ENCODE assay signal across 20 cellular contexts in the genomic region with DNA sequence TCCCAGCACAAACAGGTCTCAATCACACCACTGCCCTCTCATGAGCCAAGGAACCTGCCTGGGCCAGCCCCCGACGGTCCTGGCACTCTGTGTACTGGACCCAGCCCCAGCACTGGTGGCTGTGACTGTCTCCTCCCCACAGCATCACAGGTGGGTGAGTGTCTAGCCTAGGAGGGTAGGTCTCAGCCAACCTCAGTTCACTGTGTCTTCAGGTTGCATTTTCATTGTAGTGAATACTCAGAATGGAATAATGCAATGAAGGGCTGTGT.
A peak's percentile ranks its signal among the peaks of the same experiment; 100 is the strongest.
DNase-seq lines count a peak whose midpoint lies in the region; ATAC-seq lines count a peak whose summit lies in the region.
"Had no signal": no experiment of that assay in that cellular context is flagged by ENCODE, and none has a peak within 500 bp of the region (broad histone marks: within the 10 kb centered on the region; RNA-seq: fewer than 3 reads in every experiment).

No MANE protein-coding gene starts in this region.

- no peaks in the 10 kb centered on the region for H3K9me3 ChIP-seq in SJCRH30 (replicated peaks)
- no peaks in the 10 kb centered on the region for H3K9me3 ChIP-seq in neuronal stem cell (replicated peaks in 1 of 2; ENCODE audit: control insufficient read depth in 2 of 2, insufficient read depth in 1 of 2, low read depth in 1 of 2, low read length in 2 of 2)
- H3K9me3 ChIP-seq: A549; BE2C; BLaER1 treated with 17β-estradiol and CSF1 and Interleukin-3, amounts not matched to agents 10 nM and 100 nM; Caco-2 had no signal

- H3K23ac ChIP-seq in neuronal stem cell (ENCODE audit: low read depth, low read length, poor library complexity) = no peak overlapping the region

- no peak overlapping the region for H3K9ac ChIP-seq in neuronal stem cell (ENCODE audit: low read depth, low read length, poor library complexity)
- H3K9ac ChIP-seq: BLaER1 treated with 17β-estradiol and CSF1 and Interleukin-3, amounts not matched to agents 10 nM and 100 nM had no signal

- H2BK15ac ChIP-seq in neuronal stem cell (ENCODE audit: low read length) = no peak overlapping the region

- H2BK12ac ChIP-seq in neuronal stem cell (ENCODE audit: low read length) = no peak overlapping the region

- H2BK5ac ChIP-seq in neuronal stem cell (ENCODE audit: low read length) = no peak overlapping the region

- H3K4me1 ChIP-seq in SJCRH30 = peaks cover 33% of the 10 kb centered on the region
- peaks cover 0 to 4% of the 10 kb centered on the region in 2 donors for H3K4me1 ChIP-seq in neuronal stem cell (ENCODE audit: control insufficient read depth in 2 of 2, insufficient read depth in 1 of 2, low read depth in 1 of 2, low read length in 2 of 2)
- H3K4me1 ChIP-seq: A549, BE2C had no signal

- H3K27ac ChIP-seq in SJCRH30 = peak overlapping the region; percentile 66; the same call in 1 of the 2 replicates
- H3K27ac ChIP-seq in neuronal stem cell (replicated peaks; ENCODE audit: low read length) = no peak overlapping the region
- H3K27ac ChIP-seq: A549; BLaER1 treated with 17β-estradiol and CSF1 and Interleukin-3, amounts not matched to agents 10 nM and 100 nM had no signal

- no peaks in the 10 kb centered on the region for H3K27me3 ChIP-seq in SJCRH30
- no peaks in the 10 kb centered on the region for H3K27me3 ChIP-seq in neuronal stem cell (ENCODE audit: control insufficient read depth in 3 of 3, insufficient read depth in 3 of 3, low read depth in 1 of 3, low read length in 3 of 3)
- H3K27me3 ChIP-seq: BE2C; BLaER1 treated with 17β-estradiol and CSF1 and Interleukin-3, amounts not matched to agents 10 nM and 100 nM had no signal

- H4K91ac ChIP-seq in neuronal stem cell (ENCODE audit: low read depth, low read length, poor library complexity) = no peak overlapping the region

- H3K79me1 ChIP-seq in neuronal stem cell (ENCODE audit: low read depth, low read length) = no peaks in the 10 kb centered on the region

- no peak overlapping the region for H4K8ac ChIP-seq in neuronal stem cell (ENCODE audit: low read depth, low read length)

- no CpG with 5 or more reads among the region's 2 CpGs for WGBS in neuronal stem cell (ENCODE audit: extremely low coverage in 2 of 2, insufficient read length in 2 of 2, insufficient replicate concordance in 1 of 2), 2 donors

- ATAC-seq in left lobe of liver = no peak
- no peak for ATAC-seq in HG03025 (IDR thresholded peaks at IDR 0.05; ENCODE audit: low FRiP score, unreplicated experiment)
- ATAC-seq: A549 had no signal

- H2AK5ac ChIP-seq in neuronal stem cell (ENCODE audit: low read depth, low read length) = no peak overlapping the region

- H3K4me3 ChIP-seq in SJCRH30 (no peak overlapping the region), neuronal stem cell (ENCODE audit: low read length in 2 of 2) (no peak overlapping the region)
- H3K4me3 ChIP-seq: A549; BLaER1 treated with 17β-estradiol and CSF1 and Interleukin-3, amounts not matched to agents 10 nM and 100 nM had no signal

- H2AFZ ChIP-seq in neuronal stem cell (ENCODE audit: low read length) = no peak overlapping the region

- DNase-seq in SJCRH30 (no peak), ecto neural progenitor cell (ENCODE audit: low spot score) (peak; percentile 9), left lobe of liver (ENCODE audit: low spot score) (peak; percentile 16), neuronal stem cell (ENCODE audit: low spot score) (no peak), COLO829 (ENCODE audit: low spot score) (no peak), OCI-M2 (lab: John Stamatoyannopoulos, UW; ENCODE audit: unreplicated experiment) (no peak)
- DNase-seq: 8988T; ACHN; AML-193; BE2C; Caco-2; CD4-positive, alpha-beta T cell; DMS153; DND-41; GOT3; H7; HCEC 1CT had no signal

- H3K36me3 ChIP-seq in SJCRH30 (no peaks in the 10 kb centered on the region), neuronal stem cell (replicated peaks in 1 of 2; ENCODE audit: control insufficient read depth in 2 of 2, insufficient read depth in 2 of 2, low read length in 2 of 2) (no peaks in the 10 kb centered on the region)
- H3K36me3 ChIP-seq: BE2C; BLaER1 treated with 17β-estradiol and CSF1 and Interleukin-3, amounts not matched to agents 10 nM and 100 nM had no signal

- H3K4ac ChIP-seq in neuronal stem cell (ENCODE audit: low read length) = no peak overlapping the region

- H3K4me2 ChIP-seq in neuronal stem cell (ENCODE audit: insufficient read depth, low read length, poor library complexity, severe bottlenecking) = no peak overlapping the region
- H3K4me2 ChIP-seq: A549; BLaER1 treated with 17β-estradiol and CSF1 and Interleukin-3, amounts not matched to agents 10 nM and 100 nM had no signal

- no peak overlapping the region for H2BK120ac ChIP-seq in neuronal stem cell (ENCODE audit: low read depth, low read length)

- H3K18ac ChIP-seq in neuronal stem cell (ENCODE audit: low read length) = peak overlapping the region; percentile 21

- H3K14ac ChIP-seq in neuronal stem cell (ENCODE audit: low read length) = no peak overlapping the region

Comparison
In these comparisons a context has a peak if more than half of its experiments do, and no peak if none do; other contexts are left out.
1. DNase-seq: peak in ecto neural progenitor cell (single experiment) and left lobe of liver (single experiment); none in SJCRH30 (0 of 2), neuronal stem cell (single experiment), COLO829 (single experiment) and OCI-M2 (single experiment).